ENCODE assay signal across 19 cellular contexts in genomic region chr18:47334966-47335365, GRCh38.
"Had no signal": no experiment of that assay in that cellular context is flagged by ENCODE, and none has a peak within 500 bp of the region (broad histone marks: within the 10 kb centered on the region; RNA-seq: fewer than 3 reads in every experiment).

No MANE protein-coding gene starts in this region.

- DNase-seq: dermis blood vessel endothelial cell; effector memory CD4-positive, alpha-beta T cell; left cardiac atrium; left ventricle myocardium inferior; lower lobe of right lung; stimulated activated CD4-positive, alpha-beta T cell treated with anti-CD3 and anti-CD28 coated beads, Interleukin-2, amount 100 ng/mL, for 24 hours; stimulated activated CD4-positive, alpha-beta T cell treated with anti-CD3 and anti-CD28 coated beads, Interleukin-4, amount 100 ng/mL, for 24 hours; stimulated activated naive CD4-positive, alpha-beta T cell treated with Interleukin-2 at 50 U/mL for 16 hours; stomach; thyroid gland had no signal

- H3K9me3 Mint-ChIP-seq: natural killer cell treated with Interleukin-12 subunit alpha and Interleukin-12 subunit beta and Interleukin-15 and Interleukin-18, amount 100 ng/mL, for 72 hours; neural crest cell; stimulated activated effector memory CD8-positive, alpha-beta T cell treated with anti-CD3 and anti-CD28 coated beads, Interleukin-12 subunit alpha, Interleukin-12 subunit beta, amount 100 ng/mL, for 72 hours; type B pancreatic cell had no signal

- H3K4me3 Mint-ChIP-seq: natural killer cell treated with Interleukin-12 subunit alpha and Interleukin-12 subunit beta and Interleukin-15 and Interleukin-18, amount 100 ng/mL, for 72 hours; neural crest cell; stimulated activated effector memory CD8-positive, alpha-beta T cell treated with anti-CD3 and anti-CD28 coated beads, Interleukin-12 subunit alpha, Interleukin-12 subunit beta, amount 100 ng/mL, for 72 hours; type B pancreatic cell had no signal

- H3K27ac Mint-ChIP-seq: natural killer cell treated with Interleukin-12 subunit alpha and Interleukin-12 subunit beta and Interleukin-15 and Interleukin-18, amount 100 ng/mL, for 72 hours; progenitor cell of endocrine pancreas; stimulated activated effector memory CD8-positive, alpha-beta T cell treated with anti-CD3 and anti-CD28 coated beads, Interleukin-12 subunit alpha, Interleukin-12 subunit beta, amount 100 ng/mL, for 72 hours; type B pancreatic cell had no signal

- H3K27me3 ChIP-seq: thyroid gland had no signal

- H3K36me3 ChIP-seq: esophagus muscularis mucosa, left ventricle myocardium inferior, lower lobe of right lung, stomach, thyroid gland had no signal

- H3K9me3 ChIP-seq: esophagus muscularis mucosa, left ventricle myocardium inferior, lower lobe of right lung, stomach, thyroid gland had no signal

- H3K27ac ChIP-seq: coronary artery, esophagus muscularis mucosa, left ventricle myocardium inferior, lower lobe of right lung, parathyroid adenoma, stomach, thyroid gland had no signal

- H3K4me3 ChIP-seq: coronary artery, esophagus muscularis mucosa, left ventricle myocardium inferior, lower lobe of right lung, stomach, thyroid gland had no signal

- H3K36me3 Mint-ChIP-seq: natural killer cell treated with Interleukin-12 subunit alpha and Interleukin-12 subunit beta and Interleukin-15 and Interleukin-18, amount 100 ng/mL, for 72 hours; stimulated activated effector memory CD8-positive, alpha-beta T cell treated with anti-CD3 and anti-CD28 coated beads, Interleukin-12 subunit alpha, Interleukin-12 subunit beta, amount 100 ng/mL, for 72 hours; type B pancreatic cell had no signal

- ATAC-seq: left cardiac atrium; lower lobe of right lung; natural killer cell treated with Interleukin-12 subunit alpha and Interleukin-12 subunit beta and Interleukin-15 and Interleukin-18, amount 100 ng/mL, for 72 hours; sciatic nerve; stimulated activated effector memory CD8-positive, alpha-beta T cell treated with anti-CD3 and anti-CD28 coated beads, Interleukin-12 subunit alpha, Interleukin-12 subunit beta, amount 100 ng/mL, for 72 hours had no signal

- H3K4me1 Mint-ChIP-seq: neural crest cell; stimulated activated effector memory CD8-positive, alpha-beta T cell treated with anti-CD3 and anti-CD28 coated beads, Interleukin-12 subunit alpha, Interleukin-12 subunit beta, amount 100 ng/mL, for 72 hours had no signal
